Comparison of ENCODE assay signal across 18 cellular contexts in the genomic region with DNA sequence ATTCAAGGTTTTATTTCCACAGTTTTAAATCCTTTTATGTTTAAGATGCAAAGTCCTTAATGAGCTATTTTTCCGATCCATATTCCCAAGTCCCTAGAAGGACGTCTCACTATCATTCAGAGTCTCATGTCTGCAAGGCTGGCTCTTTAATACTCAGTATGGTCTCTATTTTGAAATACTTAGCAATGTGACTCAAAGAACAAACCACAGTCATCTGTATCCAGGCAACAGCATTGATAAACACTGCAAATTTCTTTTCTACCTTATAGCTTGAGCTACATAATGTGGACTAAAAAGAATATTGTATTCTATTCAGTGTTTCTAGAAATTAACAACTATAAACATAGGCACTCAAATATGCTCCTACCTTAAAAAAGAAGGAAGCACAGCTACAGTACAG.
DNase-seq lines count a peak whose midpoint lies in the region; ATAC-seq and TF ChIP-seq lines count a peak whose summit lies in the region.
"Had no signal": no experiment of that assay in that cellular context is flagged by ENCODE, and none has a peak within 500 bp of the region (broad histone marks: within the 10 kb centered on the region; RNA-seq: fewer than 3 reads in every experiment).

No MANE protein-coding gene starts in this region.

- H3K27me3 Mint-ChIP-seq in activated T-cell treated with anti-CD3 and anti-CD28 coated beads, Interleukin-2, amount 50 U/mL, for 4 hours (ENCODE audit: low read depth), result no peaks in the 10 kb centered on the region
- H3K27me3 Mint-ChIP-seq: activated CD8-positive, alpha-beta memory T cell treated with anti-CD3 and anti-CD28 coated beads, Interleukin-2, amount 10 ng/mL, durations not matched to agents 7 days and 5 days; T-cell had no signal

- TF ChIP-seq CTCF in fibroblast of pulmonary artery (IDR thresholded peaks at IDR 0.05; ENCODE audit: low read length, missing control alignments), result no peak
- no peak for TF ChIP-seq CTCF in retinal pigment epithelial cell (conservative IDR thresholded peaks at IDR 0.05; ENCODE audit: low read depth, low read length)

- H3K36me3 ChIP-seq in adipocyte (ENCODE audit: control insufficient read depth, insufficient read depth, low read length, severe bottlenecking) (no peaks in the 10 kb centered on the region), SJCRH30 (no peaks in the 10 kb centered on the region)
- H3K36me3 ChIP-seq: lower lobe of right lung had no signal

- H3K4me1 ChIP-seq in adipocyte (ENCODE audit: control insufficient read depth, insufficient read depth, low read length), result peaks cover 8% of the 10 kb centered on the region
- H3K4me1 ChIP-seq in SJCRH30, result no peaks in the 10 kb centered on the region
- H3K4me1 ChIP-seq: lower lobe of right lung had no signal

- no peaks in the 10 kb centered on the region for H3K27me3 ChIP-seq in adipocyte (replicated peaks; ENCODE audit: control insufficient read depth, insufficient read depth, low read length)
- no peaks in the 10 kb centered on the region for H3K27me3 ChIP-seq in SJCRH30

- no peaks in the 10 kb centered on the region for H3K36me3 Mint-ChIP-seq in activated T-cell treated with anti-CD3 and anti-CD28 coated beads, Interleukin-2, amount 50 U/mL, for 4 hours (ENCODE audit: insufficient read depth)
- H3K36me3 Mint-ChIP-seq: activated CD8-positive, alpha-beta memory T cell treated with anti-CD3 and anti-CD28 coated beads, Interleukin-2, amount 10 ng/mL, durations not matched to agents 7 days and 5 days; T-cell had no signal

- H3K9ac ChIP-seq in adipocyte (ENCODE audit: low read length), result no peak overlapping the region

- no peaks in the 10 kb centered on the region for H3K9me3 ChIP-seq in adipocyte (ENCODE audit: control insufficient read depth, low read length)
- H3K9me3 ChIP-seq in SJCRH30 (replicated peaks), result no peaks in the 10 kb centered on the region
- H3K9me3 ChIP-seq: lower lobe of right lung had no signal

- DNase-seq in GM04503 (ENCODE audit: low read depth) (peak; percentile 76), adipocyte (ENCODE audit: low read depth) (peak; percentile 88), fibroblast of pulmonary artery (ENCODE audit: low read depth) (peak; percentile 65), retinal pigment epithelial cell (ENCODE audit: low read depth) (peak; percentile 36), NOMO-1 treated with DMSO at 0.1 percent for 48 hours (lab: John Stamatoyannopoulos, UW; ENCODE audit: unreplicated experiment) (no peak), SJCRH30 (no peak)
- DNase-seq in activated T-cell treated with anti-CD3 and anti-CD28 coated beads, Interleukin-2, amount 50 U/mL, for 4 hours, result no peak
- DNase-seq: activated CD8-positive, alpha-beta memory T cell treated with anti-CD3 and anti-CD28 coated beads, Interleukin-2, amount 10 ng/mL, durations not matched to agents 7 days and 5 days; activated naive CD4-positive, alpha-beta T cell treated with Interleukin-2 at 50 U/mL for 16 hours; caudate nucleus; COR-L47; lower lobe of right lung; NCI-H1436; RPMI8226; stimulated activated CD4-positive, alpha-beta T cell treated with anti-CD3 and anti-CD28 coated beads, Interleukin-2, amount 100 ng/mL, for 48 hours; T-cell had no signal

- peaks cover 9% of the 10 kb centered on the region for H3K9me3 Mint-ChIP-seq in activated T-cell treated with anti-CD3 and anti-CD28 coated beads, Interleukin-2, amount 50 U/mL, for 4 hours

- H3K4me1 Mint-ChIP-seq in activated T-cell treated with anti-CD3 and anti-CD28 coated beads, Interleukin-2, amount 50 U/mL, for 4 hours (ENCODE audit: low read depth), result no peaks in the 10 kb centered on the region
- H3K4me1 Mint-ChIP-seq: activated CD8-positive, alpha-beta memory T cell treated with anti-CD3 and anti-CD28 coated beads, Interleukin-2, amount 10 ng/mL, durations not matched to agents 7 days and 5 days; T-cell had no signal

- no peak overlapping the region for H3K27ac ChIP-seq in SJCRH30
- H3K27ac ChIP-seq: lower lobe of right lung had no signal

- ATAC-seq in HG02870 (IDR thresholded peaks at IDR 0.05; ENCODE audit: unreplicated experiment), result no peak
- ATAC-seq in activated T-cell treated with anti-CD3 and anti-CD28 coated beads, Interleukin-2, amount 50 U/mL, for 4 hours, result no peak
- ATAC-seq: activated CD8-positive, alpha-beta memory T cell treated with anti-CD3 and anti-CD28 coated beads, Interleukin-2, amount 10 ng/mL, durations not matched to agents 7 days and 5 days; lower lobe of right lung; T-cell had no signal

- H3K4me3 ChIP-seq in adipocyte (ENCODE audit: low read length) (no peak overlapping the region), fibroblast of pulmonary artery (replicated peaks; ENCODE audit: low read depth, low read length) (no peak overlapping the region), retinal pigment epithelial cell (ENCODE audit: low read length) (no peak overlapping the region), SJCRH30 (no peak overlapping the region)
- H3K4me3 ChIP-seq: lower lobe of right lung had no signal

- H3K4me3 Mint-ChIP-seq in activated T-cell treated with anti-CD3 and anti-CD28 coated beads, Interleukin-2, amount 50 U/mL, for 4 hours, result no peak overlapping the region
- H3K4me3 Mint-ChIP-seq: activated CD8-positive, alpha-beta memory T cell treated with anti-CD3 and anti-CD28 coated beads, Interleukin-2, amount 10 ng/mL, durations not matched to agents 7 days and 5 days; nephron; T-cell had no signal

Comparison
In these comparisons a context has a peak if more than half of its experiments do, and no peak if none do; other contexts are left out.
1. DNase-seq: peak in GM04503 (single experiment), adipocyte (single experiment), fibroblast of pulmonary artery (single experiment) and retinal pigment epithelial cell (single experiment); none in NOMO-1 treated with DMSO at 0.1 percent for 48 hours (single experiment), SJCRH30 (0 of 2) and activated T-cell treated with anti-CD3 and anti-CD28 coated beads, Interleukin-2, amount 50 U/mL, for 4 hours (single experiment).